18 cellular contexts compared by ENCODE assay signal in the genomic region with DNA sequence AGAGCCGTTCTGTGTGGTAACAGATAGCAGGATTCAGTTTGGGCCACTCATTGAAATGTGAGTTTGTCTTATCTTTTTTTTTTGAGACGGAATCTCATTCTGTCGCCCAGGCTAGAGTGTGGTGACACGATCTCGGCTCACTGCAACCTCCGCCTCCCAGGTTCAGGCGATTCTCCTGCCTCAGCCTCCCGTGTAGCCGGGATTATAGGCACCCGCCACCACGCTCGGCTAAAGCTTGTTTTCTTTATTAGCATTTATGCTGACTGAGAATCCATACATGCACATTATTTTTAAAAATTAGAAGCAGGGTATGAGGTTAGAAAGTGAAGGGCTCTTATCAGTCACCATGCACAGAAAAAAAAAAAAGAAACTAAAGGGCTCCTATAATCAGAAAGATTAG. TPM values are rescaled to one million over a fixed set of nuclear protein-coding genes. Genes with fewer than 3 reads are reported as not detected.
DNase-seq lines count a peak whose midpoint lies in the region; ATAC-seq and TF ChIP-seq lines count a peak whose summit lies in the region.
"Had no signal": no experiment of that assay in that cellular context is flagged by ENCODE, and none has a peak within 500 bp of the region (broad histone marks: within the 10 kb centered on the region; RNA-seq: fewer than 3 reads in every experiment).

No MANE protein-coding gene starts in this region.

- no peak for ATAC-seq in naive thymus-derived CD4-positive, alpha-beta T cell
- ATAC-seq in psoas muscle (no peak), aorta (ENCODE audit: low FRiP score) (no peak)
- ATAC-seq: PC-3 had no signal

- CTCF ChIA-PET in naive thymus-derived CD4-positive, alpha-beta T cell (lab: Charles Lee) = interaction anchor here (0.6 kb wide), 1 partner anchor 39 kb away, joined by 4 read pairs; no protein-coding TSS in a partner anchor

- H3K4me2 ChIP-seq in MM.1S (ENCODE audit: low read depth, low read length) = no peak overlapping the region

- intact Hi-C loops in naive thymus-derived CD4-positive, alpha-beta T cell (cut with micrococcal nuclease) = no loop called here
- intact Hi-C loops in psoas muscle (cut with DNase I) (no loop called here), aorta (cut with DNase I) (no loop called here)

- no peak for TF ChIP-seq CTCF in psoas muscle (IDR thresholded peaks at IDR 0.05)
- TF ChIP-seq CTCF in MM.1S (IDR thresholded peaks at IDR 0.05; ENCODE audit: low read length) = no peak

- H3K4me3 ChIP-seq in naive thymus-derived CD4-positive, alpha-beta T cell (ENCODE audit: low read length) = no peak overlapping the region
- H3K4me3 ChIP-seq in psoas muscle (no peak overlapping the region), MM.1S (ENCODE audit: low read length) (no peak overlapping the region), aorta (ENCODE audit: low read length in 2 of 2) (no peak overlapping the region)

- no peak overlapping the region for H2AFZ ChIP-seq in MM.1S (ENCODE audit: low read length)

- H3K27ac Mint-ChIP-seq in activated T-cell treated with anti-CD3 and anti-CD28 coated beads, Interleukin-2, amount 50 U/mL, for 24 hours = peak overlapping the region; percentile 38
- H3K27ac Mint-ChIP-seq in activated naive CD8-positive, alpha-beta T cell = peak overlapping the region; percentile 85
- peak overlapping the region in 6 of 9 donors; percentile 13 to 90 (median 39) for H3K27ac Mint-ChIP-seq in naive thymus-derived CD4-positive, alpha-beta T cell

- no peaks in the 10 kb centered on the region for H3K9me3 ChIP-seq in naive thymus-derived CD4-positive, alpha-beta T cell (ENCODE audit: control insufficient read depth in 2 of 3, low read length in 3 of 3)
- H3K9me3 ChIP-seq in psoas muscle (no peaks in the 10 kb centered on the region), MM.1S (replicated peaks; ENCODE audit: insufficient read depth, low read length) (no peaks in the 10 kb centered on the region), aorta (ENCODE audit: control insufficient read depth, low read length) (no peaks in the 10 kb centered on the region)

- peaks cover 69% of the 10 kb centered on the region for H3K4me1 Mint-ChIP-seq in activated T-cell treated with anti-CD3 and anti-CD28 coated beads, Interleukin-2, amount 50 U/mL, for 24 hours (ENCODE audit: low read depth)
- H3K4me1 Mint-ChIP-seq in activated naive CD8-positive, alpha-beta T cell (ENCODE audit: low read depth) = peaks cover 81% of the 10 kb centered on the region
- H3K4me1 Mint-ChIP-seq in naive thymus-derived CD4-positive, alpha-beta T cell = peaks cover 31 to 73% (median 59%) of the 10 kb centered on the region in 7 donors

- peaks cover 3 to 66% (median 3%) of the 10 kb centered on the region in 3 experiments for H3K36me3 ChIP-seq in naive thymus-derived CD4-positive, alpha-beta T cell (ENCODE audit: control insufficient read depth in 2 of 3, insufficient read depth in 3 of 3, low read length in 3 of 3)
- H3K36me3 ChIP-seq in psoas muscle (ENCODE audit: insufficient read depth in 1 of 2, low read depth in 1 of 2) = peaks cover 6 to 72% of the 10 kb centered on the region in 2 donors
- no peaks in the 10 kb centered on the region; the same call in 1 of the 2 replicates for H3K36me3 ChIP-seq in MM.1S (replicated peaks; ENCODE audit: insufficient read depth, low read length)
- peaks cover 0 to 3% of the 10 kb centered on the region in 2 donors for H3K36me3 ChIP-seq in aorta (ENCODE audit: control insufficient read depth in 1 of 2, insufficient read depth in 2 of 2, low read length in 1 of 2)

- no peaks in the 10 kb centered on the region for H3K9me2 ChIP-seq in MM.1S (replicated peaks; ENCODE audit: insufficient read depth, low read length)

- no peak for DNase-seq in activated T-cell treated with anti-CD3 and anti-CD28 coated beads, Interleukin-2, amount 50 U/mL, for 24 hours
- DNase-seq in activated T-cell treated with anti-CD3 and anti-CD28 coated beads for 4 hours (no peak), psoas muscle (no peak), MM.1S (no peak), aorta (no peak)
- no peak for DNase-seq in naive thymus-derived CD4-positive, alpha-beta T cell
- DNase-seq: DMS53, H7, Kasumi-1, NCI-H187 treated with DMSO at 0.1 percent for 48 hours, NCI-H2171, NCI-H446 treated with DMSO at 0.1 percent for 48 hours, PC-3 had no signal

- POLR2A ChIA-PET in naive thymus-derived CD4-positive, alpha-beta T cell (lab: Charles Lee) = interaction anchor here (1.0 to 1.9 kb wide), 3 partner anchors 9 to 162 kb away, joined by 4 to 6 read pairs (median 5); partner anchors contain the start of gene KLF2

- WGBS in psoas muscle, 3 donors = 91 to 95% (median 94%) methylated on average over 12 of the region's 12 CpGs
- WGBS in aorta, 2 donors = 91% methylated on average over 12 of the region's 12 CpGs

- no peaks in the 10 kb centered on the region for H3K27me3 ChIP-seq in naive thymus-derived CD4-positive, alpha-beta T cell (ENCODE audit: control insufficient read depth in 2 of 2, insufficient read depth in 2 of 2, low read length in 2 of 2)
- H3K27me3 ChIP-seq in psoas muscle (ENCODE audit: insufficient read depth in 3 of 3, low read length in 2 of 3) (no peaks in the 10 kb centered on the region), MM.1S (replicated peaks; ENCODE audit: insufficient read depth, low read length) (no peaks in the 10 kb centered on the region), aorta (ENCODE audit: control insufficient read depth in 1 of 2, insufficient read depth in 2 of 2, low read length in 1 of 2) (no peaks in the 10 kb centered on the region)

- no peak overlapping the region for H3K9ac ChIP-seq in MM.1S (ENCODE audit: low read length)

- no peaks in the 10 kb centered on the region for H3K27me3 Mint-ChIP-seq in activated T-cell treated with anti-CD3 and anti-CD28 coated beads, Interleukin-2, amount 50 U/mL, for 24 hours
- H3K27me3 Mint-ChIP-seq in activated naive CD8-positive, alpha-beta T cell = no peaks in the 10 kb centered on the region
- H3K27me3 Mint-ChIP-seq in naive thymus-derived CD4-positive, alpha-beta T cell = no peaks in the 10 kb centered on the region
- H3K27me3 Mint-ChIP-seq: IgD-negative memory B cell had no signal

- peaks cover 0 to 19% of the 10 kb centered on the region in 2 donors for H3K4me1 ChIP-seq in naive thymus-derived CD4-positive, alpha-beta T cell (ENCODE audit: control insufficient read depth in 2 of 2, insufficient read depth in 2 of 2, low read length in 2 of 2)
- H3K4me1 ChIP-seq in psoas muscle = peaks cover 6% of the 10 kb centered on the region
- no peaks in the 10 kb centered on the region for H3K4me1 ChIP-seq in MM.1S (ENCODE audit: low read length)
- no peaks in the 10 kb centered on the region for H3K4me1 ChIP-seq in aorta (ENCODE audit: control insufficient read depth in 1 of 2, insufficient read depth in 2 of 2, low read length in 2 of 2)

- H3K9me3 Mint-ChIP-seq in activated T-cell treated with anti-CD3 and anti-CD28 coated beads, Interleukin-2, amount 50 U/mL, for 24 hours = peaks cover 6% of the 10 kb centered on the region
- H3K9me3 Mint-ChIP-seq in activated naive CD8-positive, alpha-beta T cell (ENCODE audit: low read depth) = no peaks in the 10 kb centered on the region
- H3K9me3 Mint-ChIP-seq in naive thymus-derived CD4-positive, alpha-beta T cell = peaks cover 0 to 3% (median 0%) of the 10 kb centered on the region in 11 donors
- H3K9me3 Mint-ChIP-seq: IgD-negative memory B cell had no signal

- no peaks in the 10 kb centered on the region for H4K20me1 ChIP-seq in MM.1S (ENCODE audit: insufficient read depth, low read length)

- no peaks in the 10 kb centered on the region for H3F3A ChIP-seq in MM.1S (ENCODE audit: insufficient read depth, low read length)

- no peak overlapping the region for H3K27ac ChIP-seq in naive thymus-derived CD4-positive, alpha-beta T cell (ENCODE audit: low read depth, low read length)
- no peak overlapping the region for H3K27ac ChIP-seq in psoas muscle
- H3K27ac ChIP-seq in MM.1S (ENCODE audit: low read length) = no peak overlapping the region
- no peak overlapping the region for H3K27ac ChIP-seq in aorta (ENCODE audit: low read depth in 1 of 2, low read length in 2 of 2)
- H3K27ac ChIP-seq: RWPE1 had no signal

- H3K4me3 Mint-ChIP-seq in activated T-cell treated with anti-CD3 and anti-CD28 coated beads, Interleukin-2, amount 50 U/mL, for 24 hours = no peak overlapping the region
- H3K4me3 Mint-ChIP-seq in activated naive CD8-positive, alpha-beta T cell = peak overlapping the region; percentile 46
- peak overlapping the region in 1 of 10 donors; percentile 48 for H3K4me3 Mint-ChIP-seq in naive thymus-derived CD4-positive, alpha-beta T cell
- H3K4me3 Mint-ChIP-seq: CD14-positive monocyte, IgD-negative memory B cell had no signal

- peaks cover 90% of the 10 kb centered on the region for H3K36me3 Mint-ChIP-seq in activated T-cell treated with anti-CD3 and anti-CD28 coated beads, Interleukin-2, amount 50 U/mL, for 24 hours (ENCODE audit: low read depth)
- peaks cover 28% of the 10 kb centered on the region for H3K36me3 Mint-ChIP-seq in activated naive CD8-positive, alpha-beta T cell
- H3K36me3 Mint-ChIP-seq in naive thymus-derived CD4-positive, alpha-beta T cell = peaks cover 19 to 60% (median 48%) of the 10 kb centered on the region in 5 donors

- H3K79me2 ChIP-seq in MM.1S (ENCODE audit: low read length) = no peaks in the 10 kb centered on the region

RNA-seq across cellular contexts. Expression of gene AP1M1, which starts 11.6 kb away (rescaled TPM):
- total RNA-seq in naive thymus-derived CD4-positive, alpha-beta T cell = 100 to 1,000 TPM in 4 of 5 experiments, 10 to 100 TPM in 1; 94.9 to 149 (median 125) TPM
- 100 to 1,000 TPM; 134 to 169 TPM for polyA plus RNA-seq in naive thymus-derived CD4-positive, alpha-beta T cell
- 10 to 100 TPM; 40.5 to 51.5 (median 45.2) TPM for total RNA-seq in psoas muscle
- polyA plus RNA-seq in psoas muscle = 100 to 1,000 TPM in 1 of 3 donors, 10 to 100 TPM in 2; 51.0 to 102 (median 57.7) TPM
- total RNA-seq in aorta = 10 to 100 TPM; 74.7 TPM
- polyA plus RNA-seq in aorta = 10 to 100 TPM; 25.2 to 62.4 TPM

RNA-seq across cellular contexts. Expression of gene FAM32A, which starts 24.1 kb away (rescaled TPM):
- 10 to 100 TPM; 45.9 to 69.4 (median 65.9) TPM for total RNA-seq in naive thymus-derived CD4-positive, alpha-beta T cell
- 100 to 1,000 TPM; 139 to 177 TPM for polyA plus RNA-seq in naive thymus-derived CD4-positive, alpha-beta T cell
- total RNA-seq in psoas muscle = 10 to 100 TPM; 26.3 to 44.2 (median 30.8) TPM
- 100 to 1,000 TPM in 1 of 3 donors, 10 to 100 TPM in 2; 49.3 to 133 (median 75.7) TPM for polyA plus RNA-seq in psoas muscle
- total RNA-seq in aorta = 10 to 100 TPM; 46.1 to 46.4 TPM
- 10 to 100 TPM; 80.6 to 89.5 TPM for polyA plus RNA-seq in aorta

RNA-seq across cellular contexts. Expression of gene CIB3, which starts 35.9 kb away (rescaled TPM):
- total RNA-seq in naive thymus-derived CD4-positive, alpha-beta T cell = not detected
- not detected for polyA plus RNA-seq in naive thymus-derived CD4-positive, alpha-beta T cell
- not detected for total RNA-seq in psoas muscle
- polyA plus RNA-seq in psoas muscle = not detected
- total RNA-seq in aorta = not detected
- under 1 TPM in 1 of 2 donors, not detected in 1; 0.95 TPM for polyA plus RNA-seq in aorta
- total RNA-seq: H7, HT1080 had no signal
- polyA plus RNA-seq: CD14-positive monocyte, IgD-negative memory B cell had no signal
